In the genomic region with DNA sequence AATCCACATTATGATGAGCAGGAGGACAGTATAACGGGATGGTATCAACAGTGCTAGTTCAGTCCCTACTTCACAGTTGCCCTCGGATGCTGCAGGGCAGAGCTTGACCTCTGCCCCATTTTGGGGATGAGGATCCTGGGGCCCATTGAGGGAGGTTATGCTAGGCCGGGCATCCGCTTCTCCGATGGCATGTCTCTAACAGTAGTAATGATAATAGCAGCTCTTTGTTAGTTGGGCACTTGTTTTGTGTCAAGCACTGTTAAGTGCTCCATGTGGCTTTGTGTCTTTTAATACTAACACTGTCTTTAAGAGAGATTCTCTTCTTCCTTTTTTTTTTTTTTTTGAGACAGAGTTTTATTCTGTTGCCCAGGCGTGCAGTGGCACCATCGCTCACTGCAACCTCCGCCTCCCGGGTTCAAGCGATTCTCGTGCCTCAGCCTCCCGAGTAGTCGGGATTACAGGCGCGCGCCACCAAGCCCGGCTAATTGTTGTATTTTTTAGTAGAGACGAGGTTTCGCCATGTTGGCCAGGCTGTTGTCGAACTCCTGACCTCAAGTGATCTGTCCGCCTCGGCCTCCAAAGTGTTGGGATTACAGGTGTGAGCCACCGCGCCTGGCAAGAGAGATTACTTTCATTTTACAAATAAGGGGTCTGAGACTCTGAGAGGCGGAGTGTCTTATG, we compare ENCODE assay signal across 8 cellular contexts. TPM values are rescaled to one million over a fixed set of nuclear protein-coding genes. Genes with fewer than 3 reads are reported as not detected.
DNase-seq lines count a peak whose midpoint lies in the region; ATAC-seq, FAIRE-seq and TF ChIP-seq lines count a peak whose summit lies in the region.

No MANE protein-coding gene starts in this region.

- 77 to 79% methylated on average over 25 of the region's 25 CpGs for WGBS in pancreas, 2 donors

- no peaks in the 10 kb centered on the region for H3K9me3 ChIP-seq in pancreas

- intact Hi-C loops in pancreas (cut with DNase I): no loop called here

- TF ChIP-seq CTCF in GM06990 (IDR thresholded peaks at IDR 0.05; ENCODE audit: insufficient read depth, low read length, poor library complexity, severe bottlenecking) (no peak), epithelial cell of proximal tubule (conservative IDR thresholded peaks at IDR 0.05; ENCODE audit: low read depth, low read length) (no peak), pancreas (IDR thresholded peaks at IDR 0.05) (no peak)

- peaks cover 0 to 24% (median 7%) of the 10 kb centered on the region in 3 donors for H3K4me1 ChIP-seq in pancreas

- DNase-seq in GM06990 (ENCODE audit: extremely low read depth, insufficient read length) (no peak), RPMI8226 (peak; percentile 25), epithelial cell of proximal tubule (ENCODE audit: low read depth) (no peak), pancreas (peak in 1 of 6 donors; percentile 18), AG08395 (ENCODE audit: low spot score) (no peak), COLO829 (ENCODE audit: low spot score) (no peak), NK-92 (lab: John Stamatoyannopoulos, UW; ENCODE audit: unreplicated experiment) (no peak)

- H3K27ac ChIP-seq in pancreas: peak overlapping the region; percentile 71 to 91 (median 86)

- H3K27me3 ChIP-seq in GM06990 (replicated peaks; ENCODE audit: control insufficient read depth, insufficient read depth, low read length): no peaks in the 10 kb centered on the region
- no peaks in the 10 kb centered on the region for H3K27me3 ChIP-seq in pancreas

- peak overlapping the region; percentile 73 for H3K4me3 ChIP-seq in GM06990 (replicated peaks; ENCODE audit: low read depth, low read length)
- peak overlapping the region; percentile 66 for H3K4me3 ChIP-seq in epithelial cell of proximal tubule (ENCODE audit: low read depth, low read length)
- H3K4me3 ChIP-seq in pancreas: peak overlapping the region; percentile 63 to 79 (median 71)

- FAIRE-seq in pancreas (lab: Jason Lieb, UNC): no peak

- ATAC-seq in pancreas: peak in 1 of 4 donors; percentile 2
- ATAC-seq in GM21723 (IDR thresholded peaks at IDR 0.05; ENCODE audit: unreplicated experiment): no peak

- no peaks in the 10 kb centered on the region; the same call in 1 of the 2 replicates for H3K36me3 ChIP-seq in GM06990 (ENCODE audit: control insufficient read depth, insufficient read depth, low read length)
- H3K36me3 ChIP-seq in pancreas: no peaks in the 10 kb centered on the region

RNA-seq across cellular contexts. Expression of gene MAPRE1, which starts 1.1 kb away (rescaled TPM):
- total RNA-seq in epithelial cell of proximal tubule (114 and 123 TPM in 2 replicates), pancreas (10 to 100 TPM; 20.6 to 46.7 (median 32.6) TPM)
- 10 to 100 TPM; 12.4 to 32.0 TPM for polyA plus RNA-seq in pancreas

RNA-seq across cellular contexts. Expression of gene EFCAB8, which starts 37.9 kb away (rescaled TPM):
- total RNA-seq in epithelial cell of proximal tubule (not detected in 2 replicates), pancreas (under 1 TPM in 5 of 6 donors, not detected in 1; 0.12 to 0.35 (median 0.19) TPM)
- under 1 TPM; 0.14 to 0.19 TPM for polyA plus RNA-seq in pancreas

RNA-seq across cellular contexts. Expression of gene DNMT3B, which starts 58.7 kb away (rescaled TPM):
- total RNA-seq in epithelial cell of proximal tubule: 14.2 and 21.2 TPM in 2 replicates
- total RNA-seq in pancreas: 1 to 10 TPM; 2.0 to 5.1 (median 3.8) TPM
- polyA plus RNA-seq in pancreas: 1 to 10 TPM; 2.4 to 3.4 TPM
